ENCODE assay signal across 8 cellular contexts in genomic region chr2:231687133-231687852, GRCh38. TPM values are rescaled to one million over a fixed set of nuclear protein-coding genes. Genes with fewer than 3 reads are reported as not detected.
A peak's percentile ranks its signal among the peaks of the same experiment; 100 is the strongest.
DNase-seq lines count a peak whose midpoint lies in the region; ATAC-seq and TF ChIP-seq lines count a peak whose summit lies in the region.

No MANE protein-coding gene starts in this region.

- no peak overlapping the region for H3K4me3 Mint-ChIP-seq in T-cell

- CTCF ChIA-PET in T-cell (lab: Charles Lee), result interaction anchor here (1.0 to 1.8 kb wide), 9 partner anchors 10 to 75 kb away, joined by 3 to 10 read pairs (median 5); partner anchors contain the start of gene PTMA (in 1 of the 2)

- H3K4me1 ChIP-seq in iPS-18a (ENCODE audit: control insufficient read depth, low read depth, low read length), result peaks cover 13% of the 10 kb centered on the region

- POLR2A ChIA-PET in T-cell (lab: Charles Lee), result no interaction called here

- DNase-seq in C1 segment of cervical spinal cord (lab: John Stamatoyannopoulos, UW), result peak in 12 of 14 donors; percentile 40 to 85 (median 74)
- DNase-seq in T-cell, result peak in 32 of 34 experiments; percentile 24 to 76 (median 54)
- peak; percentile 54 to 69 for DNase-seq in stimulated activated CD4-positive, alpha-beta T cell treated with anti-CD3 and anti-CD28 coated beads, Interleukin-1b, Interleukin-23, amount 100 ng/mL, for 4 hours (ENCODE audit: low read depth in 2 of 2)

- TF ChIP-seq EP300 in Ishikawa (IDR thresholded peaks at IDR 0.05; ENCODE audit: borderline replicate concordance), result no peak

- no peaks in the 10 kb centered on the region for H3K9me3 ChIP-seq in iPS-18a (ENCODE audit: control insufficient read depth, low read depth, low read length)

- peak overlapping the region; percentile 71 for H3K4me3 ChIP-seq in iPS-18a (ENCODE audit: low read length)

- TF ChIP-seq RAD21 in Ishikawa (IDR thresholded peaks at IDR 0.05; ENCODE audit: low read depth), result peak; percentile 60

- no peaks in the 10 kb centered on the region for H3K36me3 ChIP-seq in iPS-18a (ENCODE audit: control insufficient read depth, low read depth, low read length)

- no peaks in the 10 kb centered on the region for H3K36me3 Mint-ChIP-seq in T-cell

- H3K27ac ChIP-seq in angular gyrus (ENCODE audit: low read depth, low read length) (peak overlapping the region; percentile 99), iPS-18a (ENCODE audit: low read length) (peak overlapping the region; percentile 87)

- peaks cover 3 to 11% (median 8%) of the 10 kb centered on the region in 3 donors for H3K4me1 Mint-ChIP-seq in T-cell

- no peaks in the 10 kb centered on the region for H3K27me3 ChIP-seq in iPS-18a (ENCODE audit: control insufficient read depth, insufficient read depth, low read length)

- no peaks in the 10 kb centered on the region for H3K9me3 Mint-ChIP-seq in T-cell

- H3K27me3 Mint-ChIP-seq in T-cell, result peaks cover 5 to 6% of the 10 kb centered on the region in 2 donors

- ATAC-seq in GM19395 (IDR thresholded peaks at IDR 0.05; ENCODE audit: unreplicated experiment) (peak; percentile 83), T-cell (replicated peaks in 1 of 4) (peak; percentile 87 to 96 (median 88)), HG02840 (IDR thresholded peaks at IDR 0.05; ENCODE audit: low FRiP score, unreplicated experiment) (no peak)

- no peak overlapping the region for H3K27ac Mint-ChIP-seq in T-cell

- peak overlapping the region; percentile 83 for H3K9ac ChIP-seq in iPS-18a (ENCODE audit: low read length)

TF ChIP-seq in Ishikawa, 13 proteins besides CTCF, POLR2A, EP300 and RAD21:
- TF ChIP-seq ZBTB7A (IDR thresholded peaks at IDR 0.05; ENCODE audit: low read depth) (no peak), MAX (IDR thresholded peaks at IDR 0.05) (peak; percentile 58), CEBPB (IDR thresholded peaks at IDR 0.05) (no peak), REST (IDR thresholded peaks at IDR 0.05; ENCODE audit: low read depth) (no peak), USF1 (IDR thresholded peaks at IDR 0.05) (peak; percentile 86)

RNA-seq across cellular contexts. Expression of gene PTMA, which starts 21.0 kb away (rescaled TPM):
- total RNA-seq in T-cell, result 1,000 to 10,000 TPM; 1,067 to 1,378 (median 1,149) TPM
